Comparison of ENCODE assay signal across 8 cellular contexts in the genomic region with DNA sequence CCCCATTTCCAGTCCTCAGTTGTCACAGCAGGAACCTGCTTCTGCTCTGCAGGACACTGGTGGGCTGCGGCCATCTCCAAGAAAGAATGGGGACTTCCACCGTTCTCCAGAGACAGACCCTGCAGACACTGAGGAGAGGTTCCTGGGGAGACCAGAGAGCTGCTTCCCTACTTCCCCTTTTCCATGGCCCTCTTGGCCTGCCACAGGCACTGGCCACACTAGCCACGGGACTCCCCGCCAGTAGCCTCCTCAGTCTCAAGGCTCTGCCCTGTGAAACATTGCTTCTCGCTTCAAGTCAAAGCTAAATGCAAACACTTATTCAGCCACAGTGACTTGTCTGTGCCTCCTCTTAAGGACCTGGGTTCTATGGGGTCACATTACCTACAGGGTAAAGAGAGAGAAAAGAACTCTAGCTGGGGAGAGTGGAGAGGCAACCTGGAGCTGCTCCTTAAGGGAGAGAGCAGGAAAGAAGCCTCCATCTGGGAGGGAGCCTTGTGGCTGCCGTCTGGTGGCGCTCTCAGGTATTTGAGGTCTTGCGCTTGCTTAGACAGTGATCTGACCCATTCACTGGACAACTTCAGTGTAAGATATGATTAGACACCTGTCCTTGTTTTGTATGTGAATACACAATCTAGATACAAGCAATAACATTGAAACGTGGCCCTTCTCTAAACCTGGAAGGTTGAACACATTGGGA. TPM values are rescaled to one million over a fixed set of nuclear protein-coding genes. Genes with fewer than 3 reads are reported as not detected.
DNase-seq lines count a peak whose midpoint lies in the region; ATAC-seq, FAIRE-seq and TF ChIP-seq lines count a peak whose summit lies in the region.
"Had no signal": no experiment of that assay in that cellular context is flagged by ENCODE, and none has a peak within 500 bp of the region (broad histone marks: within the 10 kb centered on the region; RNA-seq: fewer than 3 reads in every experiment).

No MANE protein-coding gene starts in this region.

- DNase-seq in M059J (ENCODE audit: low read depth): peak; percentile 68
- DNase-seq in naive thymus-derived CD4-positive, alpha-beta T cell: no peak
- DNase-seq in small intestine: no peak
- DNase-seq in NCI-H1694 (lab: John Stamatoyannopoulos, UW): no peak
- DNase-seq in cortex of kidney (lab: John Stamatoyannopoulos, UW): no peak

- H3K9me3 ChIP-seq in naive thymus-derived CD4-positive, alpha-beta T cell (ENCODE audit: control insufficient read depth in 2 of 3, low read length in 3 of 3): no peaks in the 10 kb centered on the region
- H3K9me3 ChIP-seq in small intestine (ENCODE audit: control insufficient read depth, low read depth): no peaks in the 10 kb centered on the region

- peak; percentile 85 for TF ChIP-seq CTCF in VCaP (conservative IDR thresholded peaks at IDR 0.05)

- peaks cover 14 to 32% (median 18%) of the 10 kb centered on the region in 7 donors for H3K4me1 Mint-ChIP-seq in naive thymus-derived CD4-positive, alpha-beta T cell

- 48 to 84% (median 77%) methylated on average over 9 of the region's 9 CpGs for WGBS in small intestine, 3 donors

- H3K27me3 Mint-ChIP-seq in naive thymus-derived CD4-positive, alpha-beta T cell: peaks cover 0 to 58% (median 0%) of the 10 kb centered on the region in 5 donors

- H3K27me3 ChIP-seq in naive thymus-derived CD4-positive, alpha-beta T cell (ENCODE audit: control insufficient read depth in 2 of 2, insufficient read depth in 2 of 2, low read length in 2 of 2): no peaks in the 10 kb centered on the region
- H3K27me3 ChIP-seq in small intestine (ENCODE audit: control insufficient read depth in 2 of 2, insufficient read depth in 2 of 2, low read length in 2 of 2): no peaks in the 10 kb centered on the region

- no peak overlapping the region for H3K4me3 ChIP-seq in naive thymus-derived CD4-positive, alpha-beta T cell (ENCODE audit: low read length)
- H3K4me3 ChIP-seq in small intestine (ENCODE audit: low read depth in 1 of 2, low read length in 2 of 2): no peak overlapping the region

- peak; percentile 84 for ATAC-seq in GM18861 (IDR thresholded peaks at IDR 0.05; ENCODE audit: unreplicated experiment)
- peak; percentile 37 for ATAC-seq in naive thymus-derived CD4-positive, alpha-beta T cell

- CTCF ChIA-PET in naive thymus-derived CD4-positive, alpha-beta T cell (lab: Charles Lee): interaction anchor here (0.7 kb wide), 1 partner anchor 22 kb away, joined by 3 read pairs; no protein-coding TSS in a partner anchor

- intact Hi-C loops in naive thymus-derived CD4-positive, alpha-beta T cell (cut with micrococcal nuclease): no loop called here

- POLR2A ChIA-PET in naive thymus-derived CD4-positive, alpha-beta T cell (lab: Charles Lee): no interaction called here

- no peaks in the 10 kb centered on the region for H3K9me3 Mint-ChIP-seq in naive thymus-derived CD4-positive, alpha-beta T cell

- peaks cover 12 to 28% of the 10 kb centered on the region in 2 donors for H3K4me1 ChIP-seq in naive thymus-derived CD4-positive, alpha-beta T cell (ENCODE audit: control insufficient read depth in 2 of 2, insufficient read depth in 2 of 2, low read length in 2 of 2)
- H3K4me1 ChIP-seq in small intestine (ENCODE audit: control insufficient read depth in 2 of 2, insufficient read depth in 1 of 2, low read depth in 1 of 2, low read length in 1 of 2): peaks cover 0 to 2% of the 10 kb centered on the region in 2 donors

- H3K4me3 Mint-ChIP-seq in naive thymus-derived CD4-positive, alpha-beta T cell: no peak overlapping the region

- H3K27ac ChIP-seq in VCaP (peak overlapping the region; percentile 27), small intestine (ENCODE audit: low read depth in 1 of 2, low read length in 1 of 2) (no peak overlapping the region)
- no peak overlapping the region for H3K27ac ChIP-seq in naive thymus-derived CD4-positive, alpha-beta T cell (ENCODE audit: low read depth, low read length)

- H3K27ac Mint-ChIP-seq in naive thymus-derived CD4-positive, alpha-beta T cell: no peak overlapping the region

- no peaks in the 10 kb centered on the region for H3K36me3 ChIP-seq in naive thymus-derived CD4-positive, alpha-beta T cell (ENCODE audit: control insufficient read depth in 2 of 3, insufficient read depth in 3 of 3, low read length in 3 of 3)
- no peaks in the 10 kb centered on the region for H3K36me3 ChIP-seq in small intestine (ENCODE audit: control insufficient read depth in 2 of 2, insufficient read depth in 2 of 2, low read length in 2 of 2)

- FAIRE-seq in small intestine (lab: Jason Lieb, UNC): no peak
- FAIRE-seq: astrocyte had no signal

- peaks cover 0 to 7% (median 0%) of the 10 kb centered on the region in 5 donors for H3K36me3 Mint-ChIP-seq in naive thymus-derived CD4-positive, alpha-beta T cell

RNA-seq across cellular contexts. Expression of gene SLAMF8, which starts 5.4 kb away (rescaled TPM):
- total RNA-seq in M059J (2014; rRNA removed; shearing (Covaris generic)): 0.05 and 0.25 TPM in 2 replicates
- 1 to 10 TPM in 4 of 5 experiments, under 1 TPM in 1; 0.27 to 1.7 (median 1.3) TPM for total RNA-seq in naive thymus-derived CD4-positive, alpha-beta T cell
- not detected for polyA plus RNA-seq in naive thymus-derived CD4-positive, alpha-beta T cell
- 1 to 10 TPM in 2 of 3 donors, under 1 TPM in 1; 0.89 to 4.6 (median 4.4) TPM for polyA plus RNA-seq in small intestine

RNA-seq across cellular contexts. Expression of gene FCRL6, which starts 19.2 kb away (rescaled TPM):
- not detected in 2 replicates for total RNA-seq in M059J (2014; rRNA removed; shearing (Covaris generic))
- total RNA-seq in naive thymus-derived CD4-positive, alpha-beta T cell: 10 to 100 TPM in 1 of 5 experiments, 1 to 10 TPM in 1, under 1 TPM in 3; 0.27 to 41.4 (median 0.51) TPM
- polyA plus RNA-seq in naive thymus-derived CD4-positive, alpha-beta T cell: under 1 TPM; 0.15 to 0.43 TPM
- under 1 TPM in 2 of 3 donors, not detected in 1; 0.40 to 0.81 TPM for polyA plus RNA-seq in small intestine
- total RNA-seq: astrocyte had no signal

RNA-seq across cellular contexts. Expression of gene DUSP23, which starts 40.6 kb away (rescaled TPM):
- total RNA-seq in M059J (2014; rRNA removed; shearing (Covaris generic)): 25.6 and 37.0 TPM in 2 replicates
- total RNA-seq in naive thymus-derived CD4-positive, alpha-beta T cell: 10 to 100 TPM in 4 of 5 experiments, 1 to 10 TPM in 1; 7.4 to 18.9 (median 12.2) TPM
- polyA plus RNA-seq in naive thymus-derived CD4-positive, alpha-beta T cell: 10 to 100 TPM; 35.0 to 38.0 TPM
- polyA plus RNA-seq in small intestine: 100 to 1,000 TPM in 1 of 3 donors, 10 to 100 TPM in 2; 83.5 to 128 (median 87.2) TPM

RNA-seq across cellular contexts. Expression of gene VSIG8, which starts 41.1 kb away (rescaled TPM):
- total RNA-seq in M059J (2014; rRNA removed; shearing (Covaris generic)): not detected in 2 replicates
- total RNA-seq in naive thymus-derived CD4-positive, alpha-beta T cell: not detected
- not detected for polyA plus RNA-seq in naive thymus-derived CD4-positive, alpha-beta T cell
- polyA plus RNA-seq in small intestine: under 1 TPM in 1 of 3 donors, not detected in 2; 0.19 TPM
- total RNA-seq: astrocyte had no signal
